ENCODE assay signal across 1 cellular context in the genomic region with DNA sequence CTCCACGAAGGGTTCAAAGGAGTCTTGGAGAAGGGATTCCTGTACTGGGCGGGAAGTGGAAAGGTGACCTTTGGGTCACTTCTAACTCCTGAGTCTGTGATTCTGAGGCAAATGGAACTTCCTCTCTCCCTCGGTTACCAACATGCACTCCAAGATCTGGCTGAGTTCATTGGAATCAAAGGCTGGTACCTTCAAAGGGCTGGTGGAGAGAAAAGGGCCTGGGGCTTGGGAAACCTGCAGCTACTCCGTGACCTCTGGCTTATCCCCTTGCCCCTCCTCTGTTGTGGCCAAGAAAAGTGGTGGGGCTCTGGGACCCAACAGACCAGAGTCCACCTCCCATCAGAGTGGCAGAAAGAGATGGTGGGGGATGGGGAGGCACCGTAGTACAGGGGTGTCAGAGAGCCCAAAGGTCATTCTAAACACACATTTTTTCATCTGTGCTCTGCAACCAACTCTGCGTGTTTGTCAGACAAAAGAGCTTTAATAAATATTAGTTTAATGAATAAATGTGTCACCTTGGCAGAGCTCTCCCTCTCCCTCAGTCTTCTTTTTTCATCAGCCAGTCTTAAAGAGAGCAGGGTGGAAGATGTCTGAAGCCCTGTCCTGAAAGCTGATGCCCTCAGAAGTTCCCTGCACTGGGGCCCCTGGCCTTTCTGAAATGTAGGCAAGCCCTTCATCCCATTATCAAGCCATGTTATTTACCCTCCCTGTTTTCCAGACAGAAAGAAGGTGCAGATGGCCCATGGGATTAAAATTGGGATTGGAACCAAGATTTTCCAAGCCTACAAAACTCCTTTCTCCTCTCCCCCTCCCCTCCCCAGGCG.
TF ChIP-seq lines count a peak whose summit lies in the region.

No MANE protein-coding gene starts in this region.

TF ChIP-seq in HCT116, 20 proteins besides CTCF, POLR2A, EP300 and RAD21 (continued from another document):
- no peak for TF ChIP-seq ZBTB33 (IDR thresholded peaks at IDR 0.05; ENCODE audit: extremely low read depth, insufficient replicate concordance, low read length)
- TF ChIP-seq EZH2phosphoT487 (IDR thresholded peaks at IDR 0.05; ENCODE audit: borderline replicate concordance), result no peak
- TF ChIP-seq YY1 (IDR thresholded peaks at IDR 0.05; ENCODE audit: extremely low read depth, insufficient replicate concordance, low read depth, low read length), result no peak
- no peak for TF ChIP-seq CBX3 (IDR thresholded peaks at IDR 0.05; ENCODE audit: low read depth)
- TF ChIP-seq ZNF274 (IDR thresholded peaks at IDR 0.05; ENCODE audit: low read depth, low read length), result no peak
